13 cellular contexts compared by ENCODE assay signal in the genomic region with DNA sequence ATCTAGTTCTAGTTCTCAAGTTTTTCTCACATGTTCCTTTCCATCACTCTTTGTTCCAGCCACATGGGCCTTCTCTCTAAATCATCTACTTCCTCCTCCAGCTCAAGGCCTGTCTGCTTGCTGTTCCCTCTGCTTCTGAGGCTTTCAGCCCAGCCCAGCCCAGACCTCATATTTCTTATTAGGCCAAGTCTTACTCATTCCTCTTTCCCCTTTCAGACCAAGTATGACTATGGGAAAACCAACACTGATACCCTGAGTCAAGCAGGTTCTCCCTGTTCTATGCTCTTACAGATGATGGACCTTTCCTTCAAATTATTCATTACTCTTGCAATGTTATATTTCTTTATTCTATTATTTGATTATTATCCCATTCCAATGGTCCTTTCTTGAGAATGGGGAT.
DNase-seq lines count a peak whose midpoint lies in the region; ATAC-seq and TF ChIP-seq lines count a peak whose summit lies in the region.
"Had no signal": no experiment of that assay in that cellular context is flagged by ENCODE, and none has a peak within 500 bp of the region (broad histone marks: within the 10 kb centered on the region; RNA-seq: fewer than 3 reads in every experiment).

No MANE protein-coding gene starts in this region.

- H3K79me2 ChIP-seq in OCI-LY3 (ENCODE audit: low read length) = no peaks in the 10 kb centered on the region

- TF ChIP-seq CTCF in OCI-LY3 (IDR thresholded peaks at IDR 0.05; ENCODE audit: low read depth, low read length) = no peak
- TF ChIP-seq CTCF in epithelial cell of esophagus (IDR thresholded peaks at IDR 0.05; ENCODE audit: insufficient read depth, low read depth, low read length, missing control alignments) = no peak

- peaks cover 17% of the 10 kb centered on the region for H3K4me1 ChIP-seq in OCI-LY3 (ENCODE audit: low read length)

- no peaks in the 10 kb centered on the region for H3K36me3 ChIP-seq in OCI-LY3 (replicated peaks; ENCODE audit: low read depth, low read length)

- DNase-seq in MV-4-11 (lab: John Stamatoyannopoulos, UW) (peak; percentile 61), epithelial cell of esophagus (ENCODE audit: low read depth) (peak; percentile 64), stromal cell of bone marrow (ENCODE audit: low read depth) (peak; percentile 12), left ventricle myocardium superior (no peak), NCI-H1930 (lab: John Stamatoyannopoulos, UW) (no peak)
- DNase-seq: C1 segment of cervical spinal cord; CD4-positive, alpha-beta memory T cell; DMS79; GM23248; H7 had no signal

- H2AFZ ChIP-seq in OCI-LY3 (ENCODE audit: low read depth, low read length) = peak overlapping the region; percentile 19; the same call in 1 of the 2 replicates
- H2AFZ ChIP-seq: GM23248 had no signal

- intact Hi-C loops in left ventricle myocardium superior (cut with micrococcal nuclease) = no loop called here

- H3K4me3 ChIP-seq in OCI-LY3 (ENCODE audit: low read length) (no peak overlapping the region), epithelial cell of esophagus (ENCODE audit: low read length) (no peak overlapping the region)
- H3K4me3 ChIP-seq: GM12878, GM23248 had no signal

- ATAC-seq in left ventricle myocardium superior (no peak), HG02840 (IDR thresholded peaks at IDR 0.05; ENCODE audit: low FRiP score, unreplicated experiment) (no peak)
- ATAC-seq: GM12878 had no signal

- no peaks in the 10 kb centered on the region for H3K27me3 ChIP-seq in OCI-LY3 (ENCODE audit: low read depth, low read length)

- no peaks in the 10 kb centered on the region for H4K20me1 ChIP-seq in OCI-LY3 (ENCODE audit: insufficient read depth, low read length)

- H3K9ac ChIP-seq in OCI-LY3 (ENCODE audit: low read length) = no peak overlapping the region
- H3K9ac ChIP-seq: GM23248 had no signal

- H3K4me2 ChIP-seq in OCI-LY3 (ENCODE audit: low read length) = no peak overlapping the region

- H3K27ac ChIP-seq in OCI-LY3 (ENCODE audit: low read length) = no peak overlapping the region
- H3K27ac ChIP-seq: GM23248 had no signal

- no peaks in the 10 kb centered on the region for H3K9me3 ChIP-seq in OCI-LY3 (ENCODE audit: insufficient read depth, low read length)

Comparison
In these comparisons a context has a peak if more than half of its experiments do, and no peak if none do; other contexts are left out.
1. DNase-seq: peak in MV-4-11 (single experiment), epithelial cell of esophagus (single experiment) and stromal cell of bone marrow (single experiment); none in left ventricle myocardium superior (single experiment) and NCI-H1930 (0 of 2).